In the genomic region with DNA sequence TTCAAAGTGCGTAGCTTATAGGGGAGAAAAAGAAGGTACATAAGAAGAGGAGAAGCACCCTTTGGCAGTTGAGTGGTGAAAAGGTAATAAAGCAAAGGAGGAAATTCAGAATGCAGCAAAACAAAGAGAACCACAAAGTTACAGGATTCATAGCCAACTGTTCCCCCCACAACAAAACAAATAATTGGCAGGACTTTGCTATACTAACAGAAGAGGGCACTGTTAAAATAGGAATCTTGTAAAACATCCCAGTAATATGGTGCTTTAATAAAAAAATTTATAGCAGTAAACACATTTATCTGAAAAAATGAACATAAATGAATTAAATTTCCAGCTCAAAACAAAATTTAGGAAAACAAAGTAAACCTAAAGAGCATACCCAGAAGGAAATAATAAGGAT, we compare ENCODE assay signal across 25 cellular contexts. TPM values are rescaled to one million over a fixed set of nuclear protein-coding genes. Genes with fewer than 3 reads are reported as not detected.
DNase-seq lines count a peak whose midpoint lies in the region; ATAC-seq and TF ChIP-seq lines count a peak whose summit lies in the region.
"Had no signal": no experiment of that assay in that cellular context is flagged by ENCODE, and none has a peak within 500 bp of the region (broad histone marks: within the 10 kb centered on the region; RNA-seq: fewer than 3 reads in every experiment).

No MANE protein-coding gene starts in this region.

- H3K9ac ChIP-seq in Loucy (ENCODE audit: low read depth, low read length, poor library complexity, severe bottlenecking), result no peak overlapping the region

- H3K9me2 ChIP-seq in Loucy (replicated peaks; ENCODE audit: low read depth, low read length), result no peaks in the 10 kb centered on the region

- peaks cover 8% of the 10 kb centered on the region for H4K20me1 ChIP-seq in Loucy (ENCODE audit: insufficient read depth, low read length, poor library complexity, severe bottlenecking)

- H3K27ac Mint-ChIP-seq in Calu3 (ENCODE audit: unreplicated experiment), result no peak overlapping the region
- H3K27ac Mint-ChIP-seq: activated naive CD8-positive, alpha-beta T cell treated with anti-CD3 and anti-CD28 coated beads for 36 hours; activated T-helper 17 cell treated with anti-CD3 and anti-CD28 coated beads, Interleukin-2, amount 50 U/mL, for 72 hours; B cell; T-helper 17 cell had no signal

- no peak overlapping the region for H2AFZ ChIP-seq in Loucy (ENCODE audit: low read length)

- intact Hi-C loops in A673 (cut with micrococcal nuclease; ENCODE audit: unreplicated experiment) (no loop called here), Calu3 (cut with micrococcal nuclease; ENCODE audit: unreplicated experiment) (no loop called here)

- no peaks in the 10 kb centered on the region for H3K4me1 ChIP-seq in A673 (ENCODE audit: insufficient read depth, low read length, poor library complexity, severe bottlenecking)
- no peaks in the 10 kb centered on the region for H3K4me1 ChIP-seq in Loucy (ENCODE audit: insufficient read depth, low read length, poor library complexity, severe bottlenecking)
- H3K4me1 ChIP-seq: Caco-2, pancreas, stomach, tibial nerve had no signal

- H3K9me3 ChIP-seq in A673 (ENCODE audit: low read depth, low read length, poor library complexity, severe bottlenecking) (no peaks in the 10 kb centered on the region), Loucy (ENCODE audit: insufficient read depth, low read depth, low read length) (no peaks in the 10 kb centered on the region)
- H3K9me3 ChIP-seq: Caco-2, pancreas, stomach, tibial nerve had no signal

- DNase-seq in A673 (ENCODE audit: low spot score) (no peak), brain microvascular endothelial cell (no peak), left lobe of liver (ENCODE audit: low spot score) (no peak), Calu3 (no peak), NCI-H1417 (lab: John Stamatoyannopoulos, UW) (no peak), LoVo (ENCODE audit: low spot score) (no peak)
- DNase-seq: activated CD4-positive, alpha-beta T cell treated with anti-CD3 and anti-CD28 coated beads, Interleukin-2, amount 50 U/mL, for 1 hour; activated naive CD8-positive, alpha-beta T cell treated with anti-CD3 and anti-CD28 coated beads for 36 hours; Caco-2; left colon; MV-4-11; naive thymus-derived CD8-positive, alpha-beta T cell; NCI-H1694; NCI-H2227 treated with DMSO at 0.1 percent for 48 hours; NCI-H774; pancreas; right cardiac atrium; SHP77; stomach; T-helper 17 cell had no signal

- POLR2A ChIA-PET in A673 (lab: Charles Lee; ENCODE audit: low non-redundant PET), result no interaction called here

- H3K4me2 ChIP-seq in Loucy (ENCODE audit: low read depth, low read length, poor library complexity, severe bottlenecking), result no peak overlapping the region

- H3K4me3 Mint-ChIP-seq in Calu3 (ENCODE audit: low read depth, unreplicated experiment), result no peak overlapping the region
- H3K4me3 Mint-ChIP-seq: activated naive CD8-positive, alpha-beta T cell treated with anti-CD3 and anti-CD28 coated beads for 36 hours; activated T-helper 17 cell treated with anti-CD3 and anti-CD28 coated beads, Interleukin-2, amount 50 U/mL, for 72 hours; B cell; naive thymus-derived CD8-positive, alpha-beta T cell; T-helper 17 cell had no signal

- H3K36me3 ChIP-seq in A673 (ENCODE audit: insufficient read depth, low read length, poor library complexity, severe bottlenecking) (no peaks in the 10 kb centered on the region), Loucy (ENCODE audit: insufficient read depth, low read length) (peaks cover 2% of the 10 kb centered on the region; the same call in 1 of the 2 replicates), brain microvascular endothelial cell (replicated peaks) (peaks cover 3% of the 10 kb centered on the region)

- peaks cover 20% of the 10 kb centered on the region for H3K79me2 ChIP-seq in Loucy (ENCODE audit: insufficient read depth, low read length)

- no peaks in the 10 kb centered on the region for H3K27me3 ChIP-seq in A673 (replicated peaks; ENCODE audit: insufficient read depth, low read depth, low read length, poor library complexity)
- no peaks in the 10 kb centered on the region for H3K27me3 ChIP-seq in Loucy (ENCODE audit: insufficient read depth, low read length, poor library complexity, severe bottlenecking)
- no peaks in the 10 kb centered on the region for H3K27me3 ChIP-seq in brain microvascular endothelial cell (replicated peaks)
- H3K27me3 ChIP-seq: pancreas, stomach, tibial nerve had no signal

- H3K4me3 ChIP-seq in A673 (ENCODE audit: low read depth, low read length, poor library complexity, severe bottlenecking) (no peak overlapping the region), Loucy (ENCODE audit: low read length, poor library complexity, severe bottlenecking) (no peak overlapping the region), brain microvascular endothelial cell (ENCODE audit: low read depth, low read length) (no peak overlapping the region)
- H3K4me3 ChIP-seq: pancreas, stomach, tibial nerve had no signal

- BruUV-seq in A673 (replicated peaks; lab: Mats Ljungman, UMichigan) (no TSS peak), Calu3 (replicated peaks; lab: Mats Ljungman, UMichigan) (no TSS peak)

- no peaks in the 10 kb centered on the region for H3K9me3 Mint-ChIP-seq in Calu3 (ENCODE audit: low read depth, unreplicated experiment)
- H3K9me3 Mint-ChIP-seq: activated naive CD8-positive, alpha-beta T cell treated with anti-CD3 and anti-CD28 coated beads for 36 hours; activated T-helper 17 cell treated with anti-CD3 and anti-CD28 coated beads, Interleukin-2, amount 50 U/mL, for 72 hours had no signal

- no peaks in the 10 kb centered on the region for H3K27me3 Mint-ChIP-seq in Calu3 (ENCODE audit: unreplicated experiment)
- H3K27me3 Mint-ChIP-seq: activated naive CD8-positive, alpha-beta T cell treated with anti-CD3 and anti-CD28 coated beads for 36 hours; activated T-helper 17 cell treated with anti-CD3 and anti-CD28 coated beads, Interleukin-2, amount 50 U/mL, for 72 hours; B cell; naive thymus-derived CD8-positive, alpha-beta T cell; T-helper 17 cell had no signal

- peak; percentile 46 for ATAC-seq in left lobe of liver
- ATAC-seq in HG02610 (IDR thresholded peaks at IDR 0.05; ENCODE audit: unreplicated experiment), result no peak
- ATAC-seq: activated T-helper 17 cell treated with anti-CD3 and anti-CD28 coated beads, Interleukin-2, amount 50 U/mL, for 72 hours; left colon; naive thymus-derived CD8-positive, alpha-beta T cell; pancreas; right cardiac atrium; T-helper 17 cell had no signal

- no peaks in the 10 kb centered on the region for H3K4me1 Mint-ChIP-seq in Calu3 (ENCODE audit: low read depth, unreplicated experiment)

- peaks cover 11% of the 10 kb centered on the region for H3K36me3 Mint-ChIP-seq in Calu3 (ENCODE audit: insufficient read depth, unreplicated experiment)

- H3K27ac ChIP-seq in A673 (ENCODE audit: low read depth, low read length, poor library complexity, severe bottlenecking), result no peak overlapping the region
- no peak overlapping the region for H3K27ac ChIP-seq in brain microvascular endothelial cell
- H3K27ac ChIP-seq: pancreas, stomach, tibial nerve had no signal

- in situ Hi-C loops in brain microvascular endothelial cell (cut with HindIII; ENCODE audit: low pct_ligation_motif_present, low sequenced_read_pairs), result no loop called here

- TF ChIP-seq CTCF in A673 (conservative IDR thresholded peaks at IDR 0.05; ENCODE audit: low read depth, low read length), result peak; percentile 33; the same call in 1 of the 2 replicates
- peak; percentile 54 for TF ChIP-seq CTCF in Loucy (conservative IDR thresholded peaks at IDR 0.05; ENCODE audit: low read length)
- TF ChIP-seq CTCF in brain microvascular endothelial cell (IDR thresholded peaks at IDR 0.05; ENCODE audit: low read depth, low read length, missing control alignments), result peak; percentile 3
- TF ChIP-seq CTCF in Calu3 (IDR thresholded peaks at IDR 0.05; ENCODE audit: unreplicated experiment), result no peak

- CTCF ChIA-PET in A673 (lab: Charles Lee), result no interaction called here
- CTCF ChIA-PET in Calu3 (lab: Charles Lee), result no interaction called here

- H3F3A ChIP-seq in Loucy (ENCODE audit: low read depth), result no peaks in the 10 kb centered on the region

RNA-seq across cellular contexts. Expression of gene R3HDM1, which starts 42.3 kb away (rescaled TPM):
- total RNA-seq in A673 (2021) (65.4 and 66.6 TPM in 2 replicates), left lobe of liver (12.4 TPM), Calu3 (2022) (40.8 and 46.1 TPM in 2 replicates)

RNA-seq across cellular contexts. Expression of gene ZRANB3, which starts 42.6 kb away (rescaled TPM):
- total RNA-seq in A673 (2021) (15.3 and 17.1 TPM in 2 replicates), left lobe of liver (2.9 TPM), Calu3 (2022) (13.0 and 14.5 TPM in 2 replicates)
